26 cellular contexts compared by ENCODE assay signal in genomic region chr1:214966366-214966765, GRCh38.
DNase-seq lines count a peak whose midpoint lies in the region; ATAC-seq and TF ChIP-seq lines count a peak whose summit lies in the region.
"Had no signal": no experiment of that assay in that cellular context is flagged by ENCODE, and none has a peak within 500 bp of the region (broad histone marks: within the 10 kb centered on the region; RNA-seq: fewer than 3 reads in every experiment).

No MANE protein-coding gene starts in this region.

- H3K9me3 Mint-ChIP-seq in HFFc6: peaks cover 7% of the 10 kb centered on the region; the same call in 1 of the 2 replicates
- H3K9me3 Mint-ChIP-seq in neural progenitor cell: peaks cover 1% of the 10 kb centered on the region

- no peaks in the 10 kb centered on the region for H3K36me3 ChIP-seq in neural progenitor cell
- no peaks in the 10 kb centered on the region for H3K36me3 ChIP-seq in spleen
- H3K36me3 ChIP-seq: BLaER1, prostate gland, transverse colon, WERI-Rb-1 had no signal

- H3K4me1 ChIP-seq in neural progenitor cell: peaks cover 12% of the 10 kb centered on the region
- H3K4me1 ChIP-seq in spleen: no peaks in the 10 kb centered on the region
- H3K4me1 ChIP-seq: BLaER1, prostate gland, transverse colon had no signal

- peaks cover 88% of the 10 kb centered on the region for H3K4me1 Mint-ChIP-seq in HFFc6 (ENCODE audit: low read depth)
- H3K4me1 Mint-ChIP-seq in neural progenitor cell: peaks cover 18% of the 10 kb centered on the region
- H3K4me1 Mint-ChIP-seq: IgD-negative memory B cell had no signal

- no peak for ATAC-seq in GM21526 (IDR thresholded peaks at IDR 0.05; ENCODE audit: low FRiP score, unreplicated experiment)
- ATAC-seq: activated naive CD4-positive, alpha-beta T cell treated with anti-CD3 and anti-CD28 coated beads, Interleukin-2, amount 50 U/mL, for 72 hours; left cardiac atrium; stimulated activated naive CD8-positive, alpha-beta T cell treated with anti-CD3 and anti-CD28 coated beads, Interleukin-15, Interleukin-2, amounts not matched to agents 100 U/mL and 50 U/mL, for 24 hours had no signal

- H3K9ac ChIP-seq in neural progenitor cell: no peak overlapping the region
- H3K9ac ChIP-seq: BLaER1 had no signal

- 88 to 95% (median 94%) methylated on average over 3 of the region's 3 CpGs for WGBS in spleen, 5 donors

- TF ChIP-seq CTCF in HFFc6 (IDR thresholded peaks at IDR 0.05) (no peak), fibroblast of pulmonary artery (IDR thresholded peaks at IDR 0.05; ENCODE audit: low read length, missing control alignments) (no peak), neural progenitor cell (IDR thresholded peaks at IDR 0.05) (no peak), spleen (IDR thresholded peaks at IDR 0.05 in 8 of 11, conservative IDR thresholded peaks at IDR 0.05 in 3 of 11) (no peak)

- H2AFZ ChIP-seq in neural progenitor cell (replicated peaks): peak overlapping the region; percentile 86

- peak overlapping the region; percentile 0 for H3K4me2 ChIP-seq in neural progenitor cell
- H3K4me2 ChIP-seq: BLaER1 had no signal

- no peak overlapping the region for H3K4me3 ChIP-seq in fibroblast of pulmonary artery (replicated peaks; ENCODE audit: low read depth, low read length)
- H3K4me3 ChIP-seq in neural progenitor cell: no peak overlapping the region
- H3K4me3 ChIP-seq in spleen: no peak overlapping the region
- H3K4me3 ChIP-seq: BLaER1, prostate gland, SK-N-MC, skin epidermis, transverse colon had no signal

- intact Hi-C loops in spleen (cut with DNase I; ENCODE audit: low total_unique reads): no loop called here

- no peaks in the 10 kb centered on the region for H4K20me1 ChIP-seq in neural progenitor cell (ENCODE audit: low read depth)
- H4K20me1 ChIP-seq: BLaER1 had no signal

- H3K27me3 Mint-ChIP-seq in HFFc6 (ENCODE audit: insufficient read depth): no peaks in the 10 kb centered on the region
- H3K27me3 Mint-ChIP-seq in neural progenitor cell (ENCODE audit: insufficient read depth, low read depth): no peaks in the 10 kb centered on the region
- H3K27me3 Mint-ChIP-seq: IgD-negative memory B cell had no signal

- peak; percentile 76 for DNase-seq in AG08395 (ENCODE audit: low spot score)
- DNase-seq in HFFc6: no peak
- DNase-seq in fibroblast of pulmonary artery (ENCODE audit: low read depth): peak; percentile 77
- DNase-seq in neural progenitor cell (ENCODE audit: low spot score): peak; percentile 57
- DNase-seq in erythroblast (lab: John Stamatoyannopoulos, UW): no peak
- no peak for DNase-seq in spleen
- DNase-seq in iPS-NIHi11 (ENCODE audit: low spot score): no peak
- DNase-seq: 8988T; activated CD4-positive, alpha-beta T cell treated with anti-CD3 and anti-CD28 coated beads, Interleukin-2, amount 50 U/mL, for 1 hour; glutamatergic neuron; H7; left cardiac atrium; NCI-H1417; NCI-H2107; NCI-H524; stimulated activated CD4-positive, alpha-beta T cell treated with anti-CD3 and anti-CD28 coated beads, Interleukin-2, amount 100 ng/mL, for 48 hours; stimulated activated naive CD8-positive, alpha-beta T cell treated with anti-CD3 and anti-CD28 coated beads, Interleukin-15, Interleukin-2, amounts not matched to agents 100 U/mL and 50 U/mL, for 24 hours; transverse colon; WERI-Rb-1 had no signal

- no peak for TF ChIP-seq POLR2A in erythroblast (IDR thresholded peaks at IDR 0.05; ENCODE audit: low read length)
- no peak for TF ChIP-seq POLR2A in spleen (IDR thresholded peaks at IDR 0.05)

- H3K27ac Mint-ChIP-seq in HFFc6 (peak overlapping the region; percentile 36), neural progenitor cell (peak overlapping the region; percentile 11)
- H3K27ac Mint-ChIP-seq: activated naive CD4-positive, alpha-beta T cell treated with anti-CD3 and anti-CD28 coated beads, Interleukin-2, amount 50 U/mL, for 72 hours; IgD-negative memory B cell had no signal

- H3K27me3 ChIP-seq in neural progenitor cell: no peaks in the 10 kb centered on the region
- H3K27me3 ChIP-seq in spleen (replicated peaks in 1 of 7): no peaks in the 10 kb centered on the region
- H3K27me3 ChIP-seq: BLaER1, transverse colon had no signal

- H3K36me3 Mint-ChIP-seq in HFFc6 (ENCODE audit: low read depth) (peaks cover 17% of the 10 kb centered on the region), neural progenitor cell (no peaks in the 10 kb centered on the region)
- H3K36me3 Mint-ChIP-seq: IgD-negative memory B cell had no signal

- H3K9me3 ChIP-seq in neural progenitor cell (ENCODE audit: low read depth) (no peaks in the 10 kb centered on the region), spleen (peaks cover 0 to 1% (median 0%) of the 10 kb centered on the region in 8 donors)
- H3K9me3 ChIP-seq: BLaER1, prostate gland, transverse colon had no signal

- no peaks in the 10 kb centered on the region for H3K79me2 ChIP-seq in neural progenitor cell (ENCODE audit: low read depth)

- no peaks in the 10 kb centered on the region for H3F3A ChIP-seq in neural progenitor cell (ENCODE audit: low read depth)

- H3K27ac ChIP-seq in neural progenitor cell: no peak overlapping the region
- no peak overlapping the region for H3K27ac ChIP-seq in spleen
- H3K27ac ChIP-seq: BLaER1, prostate gland, SK-N-MC, skin epidermis, transverse colon, WERI-Rb-1 had no signal

- H3K4me3 Mint-ChIP-seq in HFFc6 (no peak overlapping the region), neural progenitor cell (no peak overlapping the region)
- H3K4me3 Mint-ChIP-seq: IgD-negative memory B cell had no signal

Comparison
In these comparisons a context has a peak if more than half of its experiments do, and no peak if none do; other contexts are left out.
1. DNase-seq: peak in AG08395 (single experiment), fibroblast of pulmonary artery (single experiment) and neural progenitor cell (single experiment); none in HFFc6 (single experiment), erythroblast (0 of 2), spleen (single experiment) and iPS-NIHi11 (single experiment).